Comparison of ENCODE assay signal across 9 cellular contexts in genomic region chr14:85529803-85530574, GRCh38. TPM values are rescaled to one million over a fixed set of nuclear protein-coding genes. Genes with fewer than 3 reads are reported as not detected.
DNase-seq lines count a peak whose midpoint lies in the region; ATAC-seq and TF ChIP-seq lines count a peak whose summit lies in the region.
"Had no signal": no experiment of that assay in that cellular context is flagged by ENCODE, and none has a peak within 500 bp of the region (broad histone marks: within the 10 kb centered on the region; RNA-seq: fewer than 3 reads in every experiment).

TSS of gene FLRT2 (plus strand) at chr14:85530144. CDS start at chr14:85621515, 91,371 bp downstream.

- H3K27me3 ChIP-seq in BJ (ENCODE audit: control insufficient read depth, insufficient read depth, low read length) (no peaks in the 10 kb centered on the region), Panc1 (ENCODE audit: control insufficient read depth, insufficient read depth, low read length) (peaks cover 5% of the 10 kb centered on the region)

- peak within 1 kb of the TSS; percentile 82 for H3K4me3 ChIP-seq in BJ (ENCODE audit: low read depth, low read length)
- H3K4me3 ChIP-seq in Panc1 (ENCODE audit: low read depth in 2 of 2, low read length in 2 of 2): peak within 1 kb of the TSS; percentile 47 to 72

- H3K27ac ChIP-seq in Panc1 (ENCODE audit: low read length): no peak within 1 kb of the TSS

- no TSS peak for BruUV-seq in Panc1 (replicated peaks; lab: Mats Ljungman, UMichigan)

- H3K27me3 Mint-ChIP-seq in natural killer cell treated with Interleukin-12 subunit alpha and Interleukin-12 subunit beta and Interleukin-15 and Interleukin-18, amount 100 ng/mL, for 72 hours: peaks cover 52 to 66% of the 10 kb centered on the region in 2 donors
- peaks cover 72% of the 10 kb centered on the region for H3K27me3 Mint-ChIP-seq in activated CD8-positive, alpha-beta T cell treated with anti-CD3 and anti-CD28 coated beads for 36 hours

- in situ Hi-C loops in Panc1 (cut with HindIII; ENCODE audit: low pct_unique_long_range_greater_than_20kb, low sequenced_read_pairs): no loop called here

- H3K36me3 ChIP-seq in BJ (ENCODE audit: control insufficient read depth, insufficient read depth, low read length): no peaks in the 10 kb centered on the region
- H3K36me3 ChIP-seq in Panc1 (ENCODE audit: control insufficient read depth, insufficient read depth, low read length): no peaks in the 10 kb centered on the region

- intact Hi-C loops in Panc1 (cut with micrococcal nuclease; ENCODE audit: unreplicated experiment): loop anchor here (5.0 kb wide), 1 partner anchor 118 kb away; no protein-coding TSS in a partner anchor
- intact Hi-C loops in activated CD8-positive, alpha-beta T cell treated with anti-CD3 and anti-CD28 coated beads for 36 hours (cut with micrococcal nuclease): no loop called here

- H3K36me3 Mint-ChIP-seq in natural killer cell treated with Interleukin-12 subunit alpha and Interleukin-12 subunit beta and Interleukin-15 and Interleukin-18, amount 100 ng/mL, for 72 hours: no peaks in the 10 kb centered on the region
- H3K36me3 Mint-ChIP-seq in activated CD8-positive, alpha-beta T cell treated with anti-CD3 and anti-CD28 coated beads for 36 hours (ENCODE audit: low read depth): no peaks in the 10 kb centered on the region

- TF ChIP-seq CTCF in BJ (IDR thresholded peaks at IDR 0.05; ENCODE audit: insufficient read depth, low read depth, low read length): no peak
- no peak for TF ChIP-seq CTCF in Panc1 (IDR thresholded peaks at IDR 0.05)
- TF ChIP-seq CTCF in activated CD8-positive, alpha-beta T cell treated with anti-CD3 and anti-CD28 coated beads for 36 hours (IDR thresholded peaks at IDR 0.05): no peak

- CTCF ChIA-PET in BJ (lab: Yijun Ruan, JAX): no interaction called here
- CTCF ChIA-PET in Panc1 (lab: Charles Lee): no interaction called here
- CTCF ChIA-PET in activated CD8-positive, alpha-beta T cell treated with anti-CD3 and anti-CD28 coated beads for 36 hours (lab: Charles Lee): no interaction called here

- no peak for DNase-seq in BJ (ENCODE audit: low read depth)
- no peak for DNase-seq in Panc1 (ENCODE audit: low read depth, low spot score)
- peak; percentile 77 for DNase-seq in fibroblast of peridontal ligament (ENCODE audit: extremely low read depth)
- DNase-seq in natural killer cell treated with Interleukin-12 subunit alpha and Interleukin-12 subunit beta and Interleukin-15 and Interleukin-18, amount 100 ng/mL, for 72 hours (ENCODE audit: low spot score): no peak
- DNase-seq in activated effector memory CD4-positive, alpha-beta T cell treated with anti-CD3 and anti-CD28 coated beads, Interleukin-2, amount 50 U/mL, for 16 hours: no peak
- DNase-seq in SW 1271 (lab: John Stamatoyannopoulos, UW): no peak
- no peak for DNase-seq in SKM-1 (lab: John Stamatoyannopoulos, UW; ENCODE audit: unreplicated experiment)
- DNase-seq in activated CD8-positive, alpha-beta T cell treated with anti-CD3 and anti-CD28 coated beads for 36 hours: no peak

- peaks cover 20 to 29% of the 10 kb centered on the region in 2 donors for H3K4me1 Mint-ChIP-seq in natural killer cell treated with Interleukin-12 subunit alpha and Interleukin-12 subunit beta and Interleukin-15 and Interleukin-18, amount 100 ng/mL, for 72 hours (ENCODE audit: low read depth in 2 of 2)
- peaks cover 15% of the 10 kb centered on the region for H3K4me1 Mint-ChIP-seq in activated CD8-positive, alpha-beta T cell treated with anti-CD3 and anti-CD28 coated beads for 36 hours (ENCODE audit: low read depth)
- H3K4me1 Mint-ChIP-seq: central memory CD8-positive, alpha-beta T cell had no signal

- POLR2A ChIA-PET in BJ (lab: Charles Lee) (no interaction called here), Panc1 (lab: Charles Lee) (no interaction called here)
- POLR2A ChIA-PET in activated CD8-positive, alpha-beta T cell treated with anti-CD3 and anti-CD28 coated beads for 36 hours (lab: Charles Lee): no interaction called here

- ATAC-seq in Panc1: peak; percentile 43; the same call in 1 of the 2 replicates
- no peak for ATAC-seq in natural killer cell treated with Interleukin-12 subunit alpha and Interleukin-12 subunit beta and Interleukin-15 and Interleukin-18, amount 100 ng/mL, for 72 hours
- ATAC-seq in activated CD8-positive, alpha-beta T cell treated with anti-CD3 and anti-CD28 coated beads for 36 hours: no peak

- H3K9me3 ChIP-seq in Panc1 (ENCODE audit: control insufficient read depth, insufficient read depth, low read depth, low read length): no peaks in the 10 kb centered on the region

- peak within 1 kb of the TSS; percentile 77 for H3K4me3 Mint-ChIP-seq in natural killer cell treated with Interleukin-12 subunit alpha and Interleukin-12 subunit beta and Interleukin-15 and Interleukin-18, amount 100 ng/mL, for 72 hours
- no peak within 1 kb of the TSS for H3K4me3 Mint-ChIP-seq in activated CD8-positive, alpha-beta T cell treated with anti-CD3 and anti-CD28 coated beads for 36 hours
- H3K4me3 Mint-ChIP-seq: central memory CD8-positive, alpha-beta T cell had no signal

- H3K4me1 ChIP-seq in Panc1 (ENCODE audit: control insufficient read depth, insufficient read depth, low read length): peaks cover 10% of the 10 kb centered on the region

- no peak within 1 kb of the TSS for H3K27ac Mint-ChIP-seq in natural killer cell treated with Interleukin-12 subunit alpha and Interleukin-12 subunit beta and Interleukin-15 and Interleukin-18, amount 100 ng/mL, for 72 hours
- no peak within 1 kb of the TSS for H3K27ac Mint-ChIP-seq in activated CD8-positive, alpha-beta T cell treated with anti-CD3 and anti-CD28 coated beads for 36 hours

- peaks cover 3% of the 10 kb centered on the region for H3K9me3 Mint-ChIP-seq in natural killer cell treated with Interleukin-12 subunit alpha and Interleukin-12 subunit beta and Interleukin-15 and Interleukin-18, amount 100 ng/mL, for 72 hours
- no peaks in the 10 kb centered on the region for H3K9me3 Mint-ChIP-seq in activated CD8-positive, alpha-beta T cell treated with anti-CD3 and anti-CD28 coated beads for 36 hours

RNA-seq across cellular contexts. Expression of gene FLRT2, which starts in this region (rescaled TPM):
- polyA plus RNA-seq in BJ (2011; rRNA removed): 16.7 and 22.4 TPM in 2 replicates
- polyA minus RNA-seq in BJ (2011; rRNA and poly(A)+ RNA removed): 38.0 and 42.3 TPM in 2 replicates
- total RNA-seq in Panc1 (2021; ENCODE audit: unreplicated experiment): 4.5 TPM
- 3.1 TPM for polyA plus RNA-seq in Panc1 (2012; ENCODE audit: insufficient read length)
- 1 to 10 TPM in 1 of 2 donors, under 1 TPM in 1; 0.25 to 1.5 TPM for total RNA-seq in natural killer cell treated with Interleukin-12 subunit alpha and Interleukin-12 subunit beta and Interleukin-15 and Interleukin-18, amount 100 ng/mL, for 72 hours
- not detected for total RNA-seq in activated CD8-positive, alpha-beta T cell treated with anti-CD3 and anti-CD28 coated beads for 36 hours
